Comparison of ENCODE assay signal across 2 cellular contexts in the genomic region with DNA sequence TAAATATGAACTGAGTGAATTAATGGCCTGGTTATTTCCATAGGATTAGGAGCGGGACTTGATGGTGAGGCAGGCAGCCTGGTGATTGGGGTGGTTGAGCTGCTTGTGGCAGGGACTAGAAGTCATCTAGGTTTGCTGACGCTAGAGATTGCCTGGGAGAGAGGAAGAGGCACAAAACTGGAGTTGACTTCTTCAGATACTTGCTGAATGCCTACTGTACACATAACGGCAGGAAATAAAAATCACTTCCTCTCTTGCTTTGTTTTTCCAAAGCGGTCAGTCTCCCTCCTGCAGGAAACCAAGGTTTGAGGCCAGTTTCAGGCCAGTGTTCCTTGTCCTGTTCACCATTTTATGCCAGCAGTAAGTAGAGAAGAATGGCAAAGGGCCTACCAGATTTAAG.
TF ChIP-seq lines count a peak whose summit lies in the region.

No MANE protein-coding gene starts in this region.

TF ChIP-seq in GM23338, 12 proteins besides CTCF, POLR2A, EP300 and RAD21:
- TF ChIP-seq STAT1 (IDR thresholded peaks at IDR 0.05; ENCODE audit: unreplicated experiment) (no peak), EZH2 (IDR thresholded peaks at IDR 0.05; ENCODE audit: low read depth, unreplicated experiment) (no peak), ZNF114 (CRISPR knock-in tag; IDR thresholded peaks at IDR 0.05) (no peak), JUNB (IDR thresholded peaks at IDR 0.05; ENCODE audit: unreplicated experiment) (no peak), EZH2phosphoT487 (IDR thresholded peaks at IDR 0.05; ENCODE audit: unreplicated experiment) (no peak), NANOG (IDR thresholded peaks at IDR 0.05; ENCODE audit: borderline replicate concordance) (no peak), ZNF331 (CRISPR knock-in tag; IDR thresholded peaks at IDR 0.05; ENCODE audit: low read depth) (no peak)
- TF ChIP-seq, protein P1, sequence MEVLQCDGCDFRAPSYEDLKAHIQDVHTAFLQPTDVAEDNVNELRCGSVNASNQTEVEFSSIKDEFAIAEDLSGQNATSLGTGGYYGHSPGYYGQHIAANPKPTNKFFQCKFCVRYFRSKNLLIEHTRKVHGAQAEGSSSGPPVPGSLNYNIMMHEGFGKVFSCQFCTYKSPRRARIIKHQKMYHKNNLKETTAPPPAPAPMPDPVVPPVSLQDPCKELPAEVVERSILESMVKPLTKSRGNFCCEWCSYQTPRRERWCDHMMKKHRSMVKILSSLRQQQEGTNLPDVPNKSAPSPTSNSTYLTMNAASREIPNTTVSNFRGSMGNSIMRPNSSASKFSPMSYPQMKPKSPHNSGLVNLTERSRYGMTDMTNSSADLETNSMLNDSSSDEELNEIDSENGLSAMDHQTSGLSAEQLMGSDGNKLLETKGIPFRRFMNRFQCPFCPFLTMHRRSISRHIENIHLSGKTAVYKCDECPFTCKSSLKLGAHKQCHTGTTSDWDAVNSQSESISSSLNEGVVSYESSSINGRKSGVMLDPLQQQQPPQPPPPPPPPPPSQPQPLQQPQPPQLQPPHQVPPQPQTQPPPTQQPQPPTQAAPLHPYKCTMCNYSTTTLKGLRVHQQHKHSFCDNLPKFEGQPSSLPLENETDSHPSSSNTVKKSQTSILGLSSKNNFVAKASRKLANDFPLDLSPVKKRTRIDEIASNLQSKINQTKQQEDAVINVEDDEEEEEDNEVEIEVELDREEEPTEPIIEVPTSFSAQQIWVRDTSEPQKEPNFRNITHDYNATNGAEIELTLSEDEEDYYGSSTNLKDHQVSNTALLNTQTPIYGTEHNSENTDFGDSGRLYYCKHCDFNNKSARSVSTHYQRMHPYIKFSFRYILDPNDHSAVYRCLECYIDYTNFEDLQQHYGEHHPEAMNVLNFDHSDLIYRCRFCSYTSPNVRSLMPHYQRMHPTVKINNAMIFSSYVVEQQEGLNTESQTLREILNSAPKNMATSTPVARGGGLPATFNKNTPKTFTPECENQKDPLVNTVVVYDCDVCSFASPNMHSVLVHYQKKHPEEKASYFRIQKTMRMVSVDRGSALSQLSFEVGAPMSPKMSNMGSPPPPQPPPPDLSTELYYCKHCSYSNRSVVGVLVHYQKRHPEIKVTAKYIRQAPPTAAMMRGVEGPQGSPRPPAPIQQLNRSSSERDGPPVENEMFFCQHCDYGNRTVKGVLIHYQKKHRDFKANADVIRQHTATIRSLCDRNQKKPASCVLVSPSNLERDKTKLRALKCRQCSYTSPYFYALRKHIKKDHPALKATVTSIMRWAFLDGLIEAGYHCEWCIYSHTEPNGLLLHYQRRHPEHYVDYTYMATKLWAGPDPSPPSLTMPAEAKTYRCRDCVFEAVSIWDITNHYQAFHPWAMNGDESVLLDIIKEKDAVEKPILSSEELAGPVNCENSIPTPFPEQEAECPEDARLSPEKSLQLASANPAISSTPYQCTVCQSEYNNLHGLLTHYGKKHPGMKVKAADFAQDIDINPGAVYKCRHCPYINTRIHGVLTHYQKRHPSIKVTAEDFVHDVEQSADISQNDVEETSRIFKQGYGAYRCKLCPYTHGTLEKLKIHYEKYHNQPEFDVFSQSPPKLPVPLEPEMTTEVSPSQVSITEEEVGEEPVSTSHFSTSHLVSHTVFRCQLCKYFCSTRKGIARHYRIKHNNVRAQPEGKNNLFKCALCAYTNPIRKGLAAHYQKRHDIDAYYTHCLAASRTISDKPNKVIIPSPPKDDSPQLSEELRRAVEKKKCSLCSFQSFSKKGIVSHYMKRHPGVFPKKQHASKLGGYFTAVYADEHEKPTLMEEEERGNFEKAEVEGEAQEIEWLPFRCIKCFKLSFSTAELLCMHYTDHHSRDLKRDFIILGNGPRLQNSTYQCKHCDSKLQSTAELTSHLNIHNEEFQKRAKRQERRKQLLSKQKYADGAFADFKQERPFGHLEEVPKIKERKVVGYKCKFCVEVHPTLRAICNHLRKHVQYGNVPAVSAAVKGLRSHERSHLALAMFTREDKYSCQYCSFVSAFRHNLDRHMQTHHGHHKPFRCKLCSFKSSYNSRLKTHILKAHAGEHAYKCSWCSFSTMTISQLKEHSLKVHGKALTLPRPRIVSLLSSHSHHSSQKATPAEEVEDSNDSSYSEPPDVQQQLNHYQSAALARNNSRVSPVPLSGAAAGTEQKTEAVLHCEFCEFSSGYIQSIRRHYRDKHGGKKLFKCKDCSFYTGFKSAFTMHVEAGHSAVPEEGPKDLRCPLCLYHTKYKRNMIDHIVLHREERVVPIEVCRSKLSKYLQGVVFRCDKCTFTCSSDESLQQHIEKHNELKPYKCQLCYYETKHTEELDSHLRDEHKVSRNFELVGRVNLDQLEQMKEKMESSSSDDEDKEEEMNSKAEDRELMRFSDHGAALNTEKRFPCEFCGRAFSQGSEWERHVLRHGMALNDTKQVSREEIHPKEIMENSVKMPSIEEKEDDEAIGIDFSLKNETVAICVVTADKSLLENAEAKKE (CRISPR knock-in tag; IDR thresholded peaks at IDR 0.05): no peak
- TF ChIP-seq, protein P2, sequence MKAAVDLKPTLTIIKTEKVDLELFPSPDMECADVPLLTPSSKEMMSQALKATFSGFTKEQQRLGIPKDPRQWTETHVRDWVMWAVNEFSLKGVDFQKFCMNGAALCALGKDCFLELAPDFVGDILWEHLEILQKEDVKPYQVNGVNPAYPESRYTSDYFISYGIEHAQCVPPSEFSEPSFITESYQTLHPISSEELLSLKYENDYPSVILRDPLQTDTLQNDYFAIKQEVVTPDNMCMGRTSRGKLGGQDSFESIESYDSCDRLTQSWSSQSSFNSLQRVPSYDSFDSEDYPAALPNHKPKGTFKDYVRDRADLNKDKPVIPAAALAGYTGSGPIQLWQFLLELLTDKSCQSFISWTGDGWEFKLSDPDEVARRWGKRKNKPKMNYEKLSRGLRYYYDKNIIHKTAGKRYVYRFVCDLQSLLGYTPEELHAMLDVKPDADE (IDR thresholded peaks at IDR 0.05): no peak
- TF ChIP-seq, protein P3, sequence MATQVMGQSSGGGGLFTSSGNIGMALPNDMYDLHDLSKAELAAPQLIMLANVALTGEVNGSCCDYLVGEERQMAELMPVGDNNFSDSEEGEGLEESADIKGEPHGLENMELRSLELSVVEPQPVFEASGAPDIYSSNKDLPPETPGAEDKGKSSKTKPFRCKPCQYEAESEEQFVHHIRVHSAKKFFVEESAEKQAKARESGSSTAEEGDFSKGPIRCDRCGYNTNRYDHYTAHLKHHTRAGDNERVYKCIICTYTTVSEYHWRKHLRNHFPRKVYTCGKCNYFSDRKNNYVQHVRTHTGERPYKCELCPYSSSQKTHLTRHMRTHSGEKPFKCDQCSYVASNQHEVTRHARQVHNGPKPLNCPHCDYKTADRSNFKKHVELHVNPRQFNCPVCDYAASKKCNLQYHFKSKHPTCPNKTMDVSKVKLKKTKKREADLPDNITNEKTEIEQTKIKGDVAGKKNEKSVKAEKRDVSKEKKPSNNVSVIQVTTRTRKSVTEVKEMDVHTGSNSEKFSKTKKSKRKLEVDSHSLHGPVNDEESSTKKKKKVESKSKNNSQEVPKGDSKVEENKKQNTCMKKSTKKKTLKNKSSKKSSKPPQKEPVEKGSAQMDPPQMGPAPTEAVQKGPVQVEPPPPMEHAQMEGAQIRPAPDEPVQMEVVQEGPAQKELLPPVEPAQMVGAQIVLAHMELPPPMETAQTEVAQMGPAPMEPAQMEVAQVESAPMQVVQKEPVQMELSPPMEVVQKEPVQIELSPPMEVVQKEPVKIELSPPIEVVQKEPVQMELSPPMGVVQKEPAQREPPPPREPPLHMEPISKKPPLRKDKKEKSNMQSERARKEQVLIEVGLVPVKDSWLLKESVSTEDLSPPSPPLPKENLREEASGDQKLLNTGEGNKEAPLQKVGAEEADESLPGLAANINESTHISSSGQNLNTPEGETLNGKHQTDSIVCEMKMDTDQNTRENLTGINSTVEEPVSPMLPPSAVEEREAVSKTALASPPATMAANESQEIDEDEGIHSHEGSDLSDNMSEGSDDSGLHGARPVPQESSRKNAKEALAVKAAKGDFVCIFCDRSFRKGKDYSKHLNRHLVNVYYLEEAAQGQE (IDR thresholded peaks at IDR 0.05; ENCODE audit: unreplicated experiment): no peak

TF ChIP-seq in SK-N-SH, 30 proteins besides CTCF, POLR2A, EP300 and RAD21:
- TF ChIP-seq, protein P4, sequence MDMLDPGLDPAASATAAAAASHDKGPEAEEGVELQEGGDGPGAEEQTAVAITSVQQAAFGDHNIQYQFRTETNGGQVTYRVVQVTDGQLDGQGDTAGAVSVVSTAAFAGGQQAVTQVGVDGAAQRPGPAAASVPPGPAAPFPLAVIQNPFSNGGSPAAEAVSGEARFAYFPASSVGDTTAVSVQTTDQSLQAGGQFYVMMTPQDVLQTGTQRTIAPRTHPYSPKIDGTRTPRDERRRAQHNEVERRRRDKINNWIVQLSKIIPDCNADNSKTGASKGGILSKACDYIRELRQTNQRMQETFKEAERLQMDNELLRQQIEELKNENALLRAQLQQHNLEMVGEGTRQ (IDR thresholded peaks at IDR 0.05; ENCODE audit: borderline replicate concordance, low read depth, low read length): no peak
- TF ChIP-seq ELF1 (IDR thresholded peaks at IDR 0.05): no peak
- TF ChIP-seq RXRA (IDR thresholded peaks at IDR 0.05; ENCODE audit: borderline replicate concordance, low read depth): no peak
- no peak for TF ChIP-seq SMC3 (IDR thresholded peaks at IDR 0.05; ENCODE audit: low read depth, low read length)
- TF ChIP-seq NFIC (IDR thresholded peaks at IDR 0.05; ENCODE audit: borderline replicate concordance): no peak
- no peak for TF ChIP-seq MEF2A (IDR thresholded peaks at IDR 0.05; ENCODE audit: borderline replicate concordance, low read depth)
- no peak for TF ChIP-seq JUND (IDR thresholded peaks at IDR 0.05)
- TF ChIP-seq RCOR1 (IDR thresholded peaks at IDR 0.05; ENCODE audit: low read length): no peak
- TF ChIP-seq, protein P5, sequence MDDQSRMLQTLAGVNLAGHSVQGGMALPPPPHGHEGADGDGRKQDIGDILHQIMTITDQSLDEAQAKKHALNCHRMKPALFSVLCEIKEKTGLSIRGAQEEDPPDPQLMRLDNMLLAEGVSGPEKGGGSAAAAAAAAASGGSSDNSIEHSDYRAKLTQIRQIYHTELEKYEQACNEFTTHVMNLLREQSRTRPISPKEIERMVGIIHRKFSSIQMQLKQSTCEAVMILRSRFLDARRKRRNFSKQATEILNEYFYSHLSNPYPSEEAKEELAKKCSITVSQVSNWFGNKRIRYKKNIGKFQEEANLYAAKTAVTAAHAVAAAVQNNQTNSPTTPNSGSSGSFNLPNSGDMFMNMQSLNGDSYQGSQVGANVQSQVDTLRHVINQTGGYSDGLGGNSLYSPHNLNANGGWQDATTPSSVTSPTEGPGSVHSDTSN (IDR thresholded peaks at IDR 0.05): no peak
- TF ChIP-seq, protein P6, sequence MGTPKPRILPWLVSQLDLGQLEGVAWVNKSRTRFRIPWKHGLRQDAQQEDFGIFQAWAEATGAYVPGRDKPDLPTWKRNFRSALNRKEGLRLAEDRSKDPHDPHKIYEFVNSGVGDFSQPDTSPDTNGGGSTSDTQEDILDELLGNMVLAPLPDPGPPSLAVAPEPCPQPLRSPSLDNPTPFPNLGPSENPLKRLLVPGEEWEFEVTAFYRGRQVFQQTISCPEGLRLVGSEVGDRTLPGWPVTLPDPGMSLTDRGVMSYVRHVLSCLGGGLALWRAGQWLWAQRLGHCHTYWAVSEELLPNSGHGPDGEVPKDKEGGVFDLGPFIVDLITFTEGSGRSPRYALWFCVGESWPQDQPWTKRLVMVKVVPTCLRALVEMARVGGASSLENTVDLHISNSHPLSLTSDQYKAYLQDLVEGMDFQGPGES (IDR thresholded peaks at IDR 0.05; ENCODE audit: low read depth, low read length): no peak
- TF ChIP-seq TAF1 (IDR thresholded peaks at IDR 0.05; ENCODE audit: borderline replicate concordance, low read depth, low read length): no peak
- TF ChIP-seq GATA2 (CRISPR knock-in tag; IDR thresholded peaks at IDR 0.05): no peak
- TF ChIP-seq, protein P7, sequence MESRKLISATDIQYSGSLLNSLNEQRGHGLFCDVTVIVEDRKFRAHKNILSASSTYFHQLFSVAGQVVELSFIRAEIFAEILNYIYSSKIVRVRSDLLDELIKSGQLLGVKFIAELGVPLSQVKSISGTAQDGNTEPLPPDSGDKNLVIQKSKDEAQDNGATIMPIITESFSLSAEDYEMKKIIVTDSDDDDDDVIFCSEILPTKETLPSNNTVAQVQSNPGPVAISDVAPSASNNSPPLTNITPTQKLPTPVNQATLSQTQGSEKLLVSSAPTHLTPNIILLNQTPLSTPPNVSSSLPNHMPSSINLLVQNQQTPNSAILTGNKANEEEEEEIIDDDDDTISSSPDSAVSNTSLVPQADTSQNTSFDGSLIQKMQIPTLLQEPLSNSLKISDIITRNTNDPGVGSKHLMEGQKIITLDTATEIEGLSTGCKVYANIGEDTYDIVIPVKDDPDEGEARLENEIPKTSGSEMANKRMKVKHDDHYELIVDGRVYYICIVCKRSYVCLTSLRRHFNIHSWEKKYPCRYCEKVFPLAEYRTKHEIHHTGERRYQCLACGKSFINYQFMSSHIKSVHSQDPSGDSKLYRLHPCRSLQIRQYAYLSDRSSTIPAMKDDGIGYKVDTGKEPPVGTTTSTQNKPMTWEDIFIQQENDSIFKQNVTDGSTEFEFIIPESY (IDR thresholded peaks at IDR 0.05; ENCODE audit: borderline replicate concordance, low read depth): no peak
- TF ChIP-seq, protein P8, sequence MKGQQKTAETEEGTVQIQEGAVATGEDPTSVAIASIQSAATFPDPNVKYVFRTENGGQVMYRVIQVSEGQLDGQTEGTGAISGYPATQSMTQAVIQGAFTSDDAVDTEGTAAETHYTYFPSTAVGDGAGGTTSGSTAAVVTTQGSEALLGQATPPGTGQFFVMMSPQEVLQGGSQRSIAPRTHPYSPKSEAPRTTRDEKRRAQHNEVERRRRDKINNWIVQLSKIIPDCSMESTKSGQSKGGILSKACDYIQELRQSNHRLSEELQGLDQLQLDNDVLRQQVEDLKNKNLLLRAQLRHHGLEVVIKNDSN (IDR thresholded peaks at IDR 0.05; ENCODE audit: borderline replicate concordance, low read depth): no peak
- no peak for TF ChIP-seq SIN3A (IDR thresholded peaks at IDR 0.05; ENCODE audit: borderline replicate concordance, low read depth, low read length)
- TF ChIP-seq, protein P3 (IDR thresholded peaks at IDR 0.05; ENCODE audit: low read depth, low read length): no peak
- TF ChIP-seq YY1 (IDR thresholded peaks at IDR 0.05; ENCODE audit: low read depth): no peak
